In the genomic region with DNA sequence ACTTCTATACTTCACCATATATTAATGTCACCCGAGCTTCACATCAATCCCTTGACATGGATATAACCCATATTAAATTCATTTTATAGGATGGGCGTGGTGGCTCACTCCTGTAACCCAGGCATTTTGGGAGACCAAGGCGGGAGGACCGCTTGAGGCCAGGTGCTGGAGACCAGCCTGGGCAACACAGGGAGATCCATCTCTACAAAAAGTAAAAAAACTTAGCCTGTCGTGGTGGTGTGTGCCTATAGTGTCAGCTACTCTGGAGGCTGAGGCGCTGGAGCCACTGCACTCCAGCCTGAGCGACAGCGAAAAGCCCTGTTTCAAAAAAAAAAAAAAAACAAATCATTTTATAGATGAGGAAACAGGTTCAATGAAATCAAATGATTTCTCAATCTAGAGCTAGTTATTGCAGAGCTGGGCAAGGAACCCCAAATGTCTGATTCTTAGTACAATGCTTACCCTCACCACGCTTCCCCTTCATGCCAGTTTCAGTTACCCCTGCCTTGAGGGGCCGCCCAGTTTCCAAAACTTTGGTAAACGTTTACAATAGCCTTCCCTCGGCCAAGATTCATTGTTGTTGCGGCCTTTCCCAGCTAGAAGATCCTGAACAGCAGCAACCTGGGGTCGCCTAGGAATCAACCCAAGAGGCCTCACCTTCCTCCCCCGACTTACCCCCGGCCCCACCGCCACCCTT, we compare ENCODE assay signal across 8 cellular contexts. TPM values are rescaled to one million over a fixed set of nuclear protein-coding genes. Genes with fewer than 3 reads are reported as not detected.
DNase-seq lines count a peak whose midpoint lies in the region; ATAC-seq lines count a peak whose summit lies in the region.

No MANE protein-coding gene starts in this region.

- peak overlapping the region; percentile 97 for H3K27ac Mint-ChIP-seq in activated CD4-positive, alpha-beta T cell treated with anti-CD3 and anti-CD28 coated beads for 36 hours
- peak overlapping the region; percentile 96 to 100 (median 98) for H3K27ac Mint-ChIP-seq in immature natural killer cell

- H3K36me3 Mint-ChIP-seq in activated CD4-positive, alpha-beta T cell treated with anti-CD3 and anti-CD28 coated beads for 36 hours (ENCODE audit: low read depth) = peaks cover 43% of the 10 kb centered on the region
- peaks cover 7 to 19% (median 14%) of the 10 kb centered on the region in 3 donors for H3K36me3 Mint-ChIP-seq in immature natural killer cell

- no peak for DNase-seq in activated CD4-positive, alpha-beta T cell treated with anti-CD3 and anti-CD28 coated beads for 36 hours
- no peak for DNase-seq in activated CD4-positive, alpha-beta T cell treated with anti-CD3 and anti-CD28 coated beads, Interleukin-2, amount 50 U/mL, for 1 hour
- peak; percentile 42 for DNase-seq in activated naive CD4-positive, alpha-beta T cell treated with anti-CD3 and anti-CD28 coated beads, Interleukin-2, amount 50 U/mL, for 16 hours
- DNase-seq in immature natural killer cell (no peak), left colon (no peak), putamen (ENCODE audit: low spot score) (no peak), NCI-H2107 treated with DMSO at 0.1 percent for 48 hours (lab: John Stamatoyannopoulos, UW; ENCODE audit: unreplicated experiment) (no peak)

- ATAC-seq in activated CD4-positive, alpha-beta T cell treated with anti-CD3 and anti-CD28 coated beads for 36 hours = no peak
- no peak for ATAC-seq in left colon

- H3K9me3 Mint-ChIP-seq in activated CD4-positive, alpha-beta T cell treated with anti-CD3 and anti-CD28 coated beads for 36 hours (ENCODE audit: low read depth) = peaks cover 2% of the 10 kb centered on the region
- no peaks in the 10 kb centered on the region for H3K9me3 Mint-ChIP-seq in immature natural killer cell

- CTCF ChIA-PET in activated CD4-positive, alpha-beta T cell treated with anti-CD3 and anti-CD28 coated beads for 36 hours (lab: Charles Lee) = interaction anchor here (0.7 to 4.3 kb wide), 14 partner anchors 11 to 136 kb away, joined by 3 to 20 read pairs (median 5); a partner anchor contains a TSS

- POLR2A ChIA-PET in activated CD4-positive, alpha-beta T cell treated with anti-CD3 and anti-CD28 coated beads for 36 hours (lab: Charles Lee) = interaction anchor here (0.7 to 1.6 kb wide), 3 partner anchors 26 to 87 kb away, joined by 3 to 14 read pairs (median 4); a partner anchor contains a TSS

- peaks cover 42% of the 10 kb centered on the region for H3K4me1 Mint-ChIP-seq in activated CD4-positive, alpha-beta T cell treated with anti-CD3 and anti-CD28 coated beads for 36 hours
- H3K4me1 Mint-ChIP-seq in immature natural killer cell = peaks cover 33 to 43% of the 10 kb centered on the region in 2 donors

- peak overlapping the region; percentile 93 for H3K27ac ChIP-seq in temporal lobe (ENCODE audit: low read depth, low read length)

- intact Hi-C loops in activated CD4-positive, alpha-beta T cell treated with anti-CD3 and anti-CD28 coated beads for 36 hours (cut with DNase I, micrococcal nuclease) = loop anchor here (1.0 to 10.0 kb wide), 5 partner anchors 27 to 1111 kb away; a partner anchor contains a TSS
- intact Hi-C loops in left colon (cut with DNase I, micrococcal nuclease) = no loop called here

- H3K27me3 Mint-ChIP-seq in activated CD4-positive, alpha-beta T cell treated with anti-CD3 and anti-CD28 coated beads for 36 hours = no peaks in the 10 kb centered on the region
- peaks cover 1 to 3% (median 2%) of the 10 kb centered on the region in 3 donors for H3K27me3 Mint-ChIP-seq in immature natural killer cell (ENCODE audit: low read depth in 3 of 3)

- H3K4me3 Mint-ChIP-seq in activated CD4-positive, alpha-beta T cell treated with anti-CD3 and anti-CD28 coated beads for 36 hours = peak overlapping the region; percentile 97
- H3K4me3 Mint-ChIP-seq in immature natural killer cell = peak overlapping the region; percentile 87 to 98 (median 92)

RNA-seq across cellular contexts. Expression of a gene that starts 0.8 kb away (rescaled TPM):
- 100 to 1,000 TPM; 104 to 129 TPM for total RNA-seq in activated CD4-positive, alpha-beta T cell treated with anti-CD3 and anti-CD28 coated beads for 36 hours
- polyA plus RNA-seq in immature natural killer cell = 10 to 100 TPM; 25.6 to 54.3 (median 39.7) TPM
- 158 TPM for total RNA-seq in temporal lobe
- total RNA-seq in left colon = 10 to 100 TPM; 77.9 to 80.6 TPM

RNA-seq across cellular contexts. Expression of a gene that starts 8.1 kb away (rescaled TPM):
- total RNA-seq in activated CD4-positive, alpha-beta T cell treated with anti-CD3 and anti-CD28 coated beads for 36 hours = not detected
- polyA plus RNA-seq in immature natural killer cell = not detected
- total RNA-seq in temporal lobe (not detected), left colon (not detected)

RNA-seq across cellular contexts. Expression of a gene that starts 23.4 kb away (rescaled TPM):
- 1 to 10 TPM in 1 of 2 experiments, under 1 TPM in 1; 0.82 to 1.1 TPM for total RNA-seq in activated CD4-positive, alpha-beta T cell treated with anti-CD3 and anti-CD28 coated beads for 36 hours
- 1 to 10 TPM in 1 of 3 donors, under 1 TPM in 2; 0.64 to 1.2 (median 0.78) TPM for polyA plus RNA-seq in immature natural killer cell
- total RNA-seq in temporal lobe = 12.0 TPM
- total RNA-seq in left colon = 1 to 10 TPM; 3.7 to 5.1 TPM

RNA-seq across cellular contexts. Expression of a gene that starts 24.0 kb away (rescaled TPM):
- total RNA-seq in activated CD4-positive, alpha-beta T cell treated with anti-CD3 and anti-CD28 coated beads for 36 hours = 10 to 100 TPM; 10.7 to 11.5 TPM
- 1 to 10 TPM; 3.4 to 9.8 (median 5.0) TPM for polyA plus RNA-seq in immature natural killer cell
- total RNA-seq in temporal lobe = 3.2 TPM
- total RNA-seq in left colon = 10 to 100 TPM; 11.9 to 13.2 TPM

RNA-seq across cellular contexts. Expression of a gene that starts 51.6 kb away (rescaled TPM):
- total RNA-seq in activated CD4-positive, alpha-beta T cell treated with anti-CD3 and anti-CD28 coated beads for 36 hours = 1 to 10 TPM; 2.9 to 3.2 TPM
- polyA plus RNA-seq in immature natural killer cell = under 1 TPM in 2 of 3 donors, not detected in 1; 0.18 to 0.21 TPM
- total RNA-seq in temporal lobe (2.0 TPM), left colon (1 to 10 TPM; 1.4 to 4.1 TPM)

Comparison
In these comparisons a context has a peak if more than half of its experiments do, and no peak if none do; other contexts are left out.
1. intact Hi-C loops: an anchor here in activated CD4-positive, alpha-beta T cell treated with anti-CD3 and anti-CD28 coated beads for 36 hours (1.0 to 10.0 kb wide); none called in left colon.